ENCODE assay signal across 1 cellular context in the genomic region with DNA sequence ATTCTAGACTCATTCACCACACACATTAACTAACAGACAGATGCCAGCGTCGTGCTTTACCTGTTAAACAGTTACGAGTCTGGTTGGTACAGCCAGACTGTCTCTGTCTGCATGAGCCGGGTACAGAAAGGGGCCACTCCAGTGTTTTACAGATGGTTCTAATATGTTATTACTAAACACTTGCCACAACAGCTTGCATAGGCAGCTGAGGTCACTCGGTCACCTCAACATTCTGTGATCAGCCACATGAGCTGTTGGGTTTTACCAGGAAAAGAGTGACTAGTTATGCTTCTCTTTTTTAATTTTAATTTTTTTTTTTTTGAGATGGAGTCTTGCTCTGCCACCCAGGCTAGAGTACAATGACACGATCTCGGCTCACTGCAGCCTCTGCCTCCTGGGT.
TF ChIP-seq lines count a peak whose summit lies in the region.

No MANE protein-coding gene starts in this region.

TF ChIP-seq in HepG2, 621 proteins besides CTCF, POLR2A, EP300 and RAD21:
- TF ChIP-seq MAFK (conservative IDR thresholded peaks at IDR 0.05 in 1 of 2, IDR thresholded peaks at IDR 0.05 in 1 of 2; ENCODE audit: low read length in 2 of 2): no peak
TF ChIP-seq in HepG2: peak in this region for 0.
